Comparison of ENCODE assay signal across 15 cellular contexts in the genomic region with DNA sequence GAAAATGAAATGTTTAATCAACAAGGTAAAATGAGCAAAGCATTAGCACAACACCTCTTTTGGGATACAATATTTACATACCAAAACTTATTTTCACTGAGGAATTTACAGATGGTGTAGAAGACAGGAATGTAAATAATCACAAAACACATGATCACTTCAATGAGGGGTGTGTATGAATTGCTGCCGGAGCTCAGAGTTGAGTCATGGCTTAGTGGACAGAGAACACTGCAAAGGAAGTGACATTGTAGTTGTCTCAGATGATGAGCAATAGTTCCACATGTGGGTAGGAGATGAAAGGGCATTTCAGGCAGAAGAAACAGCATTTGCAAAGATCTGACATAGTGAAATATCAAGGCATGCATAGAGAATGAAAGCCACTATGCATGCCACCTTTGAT. TPM values are rescaled to one million over a fixed set of nuclear protein-coding genes. Genes with fewer than 3 reads are reported as not detected.
A peak's percentile ranks its signal among the peaks of the same experiment; 100 is the strongest.
DNase-seq lines count a peak whose midpoint lies in the region; ATAC-seq and TF ChIP-seq lines count a peak whose summit lies in the region.
"Had no signal": no experiment of that assay in that cellular context is flagged by ENCODE, and none has a peak within 500 bp of the region (broad histone marks: within the 10 kb centered on the region; RNA-seq: fewer than 3 reads in every experiment).

No MANE protein-coding gene starts in this region.

- no peaks in the 10 kb centered on the region for H3K36me3 ChIP-seq in CD8-positive, alpha-beta T cell (ENCODE audit: insufficient read depth, low read length)

- H3K4me1 ChIP-seq in CD8-positive, alpha-beta T cell (ENCODE audit: insufficient read depth, low read length) = no peaks in the 10 kb centered on the region

- TF ChIP-seq CTCF in AG04449 (IDR thresholded peaks at IDR 0.05; ENCODE audit: insufficient read depth, low read length, missing control alignments) (no peak), foreskin fibroblast (IDR thresholded peaks at IDR 0.05; ENCODE audit: low read depth, low read length) (no peak), GM10248 (IDR thresholded peaks at IDR 0.05; ENCODE audit: control extremely low read depth, extremely low read depth, low read depth, missing control alignments) (no peak)
- TF ChIP-seq CTCF in CD8-positive, alpha-beta T cell (IDR thresholded peaks at IDR 0.05) = no peak

- H3K4me3 ChIP-seq in AG04449 (ENCODE audit: low read depth, low read length) (no peak overlapping the region), foreskin fibroblast (ENCODE audit: low read depth in 1 of 2, low read length in 2 of 2) (no peak overlapping the region)
- no peak overlapping the region for H3K4me3 ChIP-seq in CD8-positive, alpha-beta T cell (ENCODE audit: low read depth, low read length)

- H3K4me1 Mint-ChIP-seq in T-helper 17 cell = no peaks in the 10 kb centered on the region
- no peaks in the 10 kb centered on the region for H3K4me1 Mint-ChIP-seq in CD8-positive, alpha-beta T cell (ENCODE audit: low read depth)
- H3K4me1 Mint-ChIP-seq: CD14-positive monocyte, immature natural killer cell had no signal

- CTCF ChIA-PET in AG04449 (lab: Yijun Ruan, JAX) (interaction anchor here (0.9 kb wide), 1 partner anchor 13 kb away, joined by 3 read pairs; no protein-coding TSS in a partner anchor), GM10248 (lab: Yijun Ruan, JAX) (no interaction called here)
- CTCF ChIA-PET in CD8-positive, alpha-beta T cell (lab: Charles Lee) = no interaction called here

- no peak overlapping the region for H3K27ac ChIP-seq in CD8-positive, alpha-beta T cell (ENCODE audit: low read depth, low read length)

- peaks cover 74% of the 10 kb centered on the region for H3K27me3 Mint-ChIP-seq in T-helper 17 cell
- H3K27me3 Mint-ChIP-seq in CD8-positive, alpha-beta T cell (ENCODE audit: low read depth) = peaks cover 30% of the 10 kb centered on the region

- no peak overlapping the region for H3K27ac Mint-ChIP-seq in T-helper 17 cell
- H3K27ac Mint-ChIP-seq in CD8-positive, alpha-beta T cell = no peak overlapping the region
- H3K27ac Mint-ChIP-seq: CD14-positive monocyte; immature natural killer cell; stimulated activated naive CD8-positive, alpha-beta T cell treated with anti-CD3 and anti-CD28 coated beads, Interleukin-15, Interleukin-2, amounts not matched to agents 100 ng/mL and 50 ng/mL, for 24 hours had no signal

- ATAC-seq in T-helper 17 cell = no peak
- no peak for ATAC-seq in CD8-positive, alpha-beta T cell

- H3K9me3 ChIP-seq in T-helper 17 cell (ENCODE audit: control insufficient read depth, low read length, poor library complexity, severe bottlenecking) = no peaks in the 10 kb centered on the region
- H3K9me3 ChIP-seq in CD8-positive, alpha-beta T cell (ENCODE audit: low read length) = no peaks in the 10 kb centered on the region

- no peaks in the 10 kb centered on the region for H3K9me3 Mint-ChIP-seq in CD8-positive, alpha-beta T cell
- H3K9me3 Mint-ChIP-seq: immature natural killer cell; stimulated activated naive CD8-positive, alpha-beta T cell treated with anti-CD3 and anti-CD28 coated beads, Interleukin-15, Interleukin-2, amounts not matched to agents 100 ng/mL and 50 ng/mL, for 24 hours had no signal

- no peak overlapping the region for H3K4me3 Mint-ChIP-seq in T-helper 17 cell
- H3K4me3 Mint-ChIP-seq in CD8-positive, alpha-beta T cell = no peak overlapping the region
- H3K4me3 Mint-ChIP-seq: CD14-positive monocyte; immature natural killer cell; stimulated activated naive CD8-positive, alpha-beta T cell treated with anti-CD3 and anti-CD28 coated beads, Interleukin-15, Interleukin-2, amounts not matched to agents 100 ng/mL and 50 ng/mL, for 24 hours had no signal

- no peaks in the 10 kb centered on the region for H3K27me3 ChIP-seq in CD8-positive, alpha-beta T cell (ENCODE audit: insufficient read depth, low read length)

- POLR2A ChIA-PET in AG04449 (lab: Yijun Ruan, JAX) = no interaction called here
- POLR2A ChIA-PET in GM10248 (lab: Yijun Ruan, JAX) = no interaction called here
- POLR2A ChIA-PET in CD8-positive, alpha-beta T cell (lab: Charles Lee) = no interaction called here

- H3K36me3 Mint-ChIP-seq in T-helper 17 cell (ENCODE audit: low read depth) = no peaks in the 10 kb centered on the region
- no peaks in the 10 kb centered on the region for H3K36me3 Mint-ChIP-seq in CD8-positive, alpha-beta T cell
- H3K36me3 Mint-ChIP-seq: CD14-positive monocyte, immature natural killer cell had no signal

- intact Hi-C loops in CD8-positive, alpha-beta T cell (cut with DNase I, micrococcal nuclease) = no loop called here

- DNase-seq in AG04449 (ENCODE audit: low read depth, low spot score) = peak; percentile 33
- DNase-seq in GM04504 (ENCODE audit: low read depth) = peak; percentile 35
- DNase-seq in SW 1271 (lab: John Stamatoyannopoulos, UW) = peak; percentile 33 to 61
- DNase-seq in foreskin fibroblast = peak; percentile 56 to 72
- no peak for DNase-seq in GM10248 (ENCODE audit: extremely low spot score)
- DNase-seq in NCI-H1694 treated with DMSO at 0.1 percent for 48 hours (lab: John Stamatoyannopoulos, UW) = no peak
- DNase-seq in T-helper 17 cell = no peak
- no peak for DNase-seq in CD8-positive, alpha-beta T cell
- DNase-seq: activated naive CD4-positive, alpha-beta T cell; immature natural killer cell had no signal

RNA-seq across cellular contexts. Expression of a gene that starts 5.6 kb away (rescaled TPM):
- not detected for total RNA-seq in T-helper 17 cell
- total RNA-seq in CD8-positive, alpha-beta T cell = not detected
- total RNA-seq: cerebellum; mucosa of gallbladder; T-helper 1 cell treated with Interleukin-12 subunit alpha and Interleukin-12 subunit beta and Interleukin-4 antibody, amounts not matched to agents 30 ng/mL and 1 ng/mL, for 36 hours had no signal

RNA-seq across cellular contexts. Expression of a gene that starts 22.7 kb away (rescaled TPM):
- not detected for total RNA-seq in T-helper 17 cell
- total RNA-seq in CD8-positive, alpha-beta T cell = not detected
- total RNA-seq: cerebellum; mucosa of gallbladder; T-helper 1 cell treated with Interleukin-12 subunit alpha and Interleukin-12 subunit beta and Interleukin-4 antibody, amounts not matched to agents 30 ng/mL and 1 ng/mL, for 36 hours had no signal

RNA-seq across cellular contexts. Expression of a gene that starts 33.8 kb away (rescaled TPM):
- not detected for total RNA-seq in T-helper 17 cell
- total RNA-seq in CD8-positive, alpha-beta T cell = not detected
- total RNA-seq: cerebellum; mucosa of gallbladder; T-helper 1 cell treated with Interleukin-12 subunit alpha and Interleukin-12 subunit beta and Interleukin-4 antibody, amounts not matched to agents 30 ng/mL and 1 ng/mL, for 36 hours had no signal

RNA-seq across cellular contexts. Expression of a gene that starts 44.3 kb away (rescaled TPM):
- not detected for total RNA-seq in T-helper 17 cell
- not detected for total RNA-seq in CD8-positive, alpha-beta T cell
- total RNA-seq: cerebellum; mucosa of gallbladder; T-helper 1 cell treated with Interleukin-12 subunit alpha and Interleukin-12 subunit beta and Interleukin-4 antibody, amounts not matched to agents 30 ng/mL and 1 ng/mL, for 36 hours had no signal

RNA-seq across cellular contexts. Expression of a gene that starts 44.3 kb away (rescaled TPM):
- total RNA-seq in T-helper 17 cell = not detected
- total RNA-seq in CD8-positive, alpha-beta T cell = not detected
- total RNA-seq: cerebellum; mucosa of gallbladder; T-helper 1 cell treated with Interleukin-12 subunit alpha and Interleukin-12 subunit beta and Interleukin-4 antibody, amounts not matched to agents 30 ng/mL and 1 ng/mL, for 36 hours had no signal

Comparison
In these comparisons a context has a peak if more than half of its experiments do, and no peak if none do; other contexts are left out.
1. DNase-seq: peak in AG04449 (single experiment), GM04504 (single experiment), SW 1271 (2 of 2) and foreskin fibroblast (2 of 2); none in GM10248 (single experiment), NCI-H1694 treated with DMSO at 0.1 percent for 48 hours (single experiment), T-helper 17 cell (0 of 3) and CD8-positive, alpha-beta T cell (0 of 7).